Comparison of ENCODE assay signal across 8 cellular contexts in the genomic region with DNA sequence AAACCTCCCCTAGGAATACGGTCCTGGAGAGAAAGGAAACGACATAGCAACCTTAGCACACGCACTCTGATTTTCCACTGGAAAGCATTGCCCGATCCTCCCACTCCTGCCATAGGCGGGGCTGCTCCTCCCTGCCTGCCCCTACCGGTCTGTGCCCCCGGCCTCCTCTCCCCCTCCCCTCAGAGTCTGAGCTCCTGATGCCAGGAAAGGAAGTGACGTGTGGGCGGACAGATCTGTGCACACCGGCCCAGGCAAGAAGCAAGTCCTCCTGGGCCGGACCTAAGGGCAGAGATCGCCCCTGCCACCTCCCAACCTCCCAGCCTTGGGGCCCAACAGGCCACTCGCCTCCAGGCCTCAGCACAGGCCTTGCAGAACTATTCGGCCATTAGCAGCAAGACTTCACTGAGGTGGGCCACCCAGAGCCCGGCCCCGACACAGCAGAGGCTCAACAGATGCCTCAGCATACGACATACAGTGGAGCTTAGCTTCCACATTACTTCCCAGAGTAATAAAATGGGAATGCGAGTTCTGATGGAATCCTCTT. TPM values are rescaled to one million over a fixed set of nuclear protein-coding genes. Genes with fewer than 3 reads are reported as not detected.
A peak's percentile ranks its signal among the peaks of the same experiment; 100 is the strongest.
DNase-seq lines count a peak whose midpoint lies in the region; ATAC-seq and TF ChIP-seq lines count a peak whose summit lies in the region.

No MANE protein-coding gene starts in this region.

- peaks cover 26 to 59% (median 44%) of the 10 kb centered on the region in 4 donors for H3K4me1 ChIP-seq in transverse colon

- in situ Hi-C loops in transverse colon (cut with MboI; ENCODE audit: low pct_ligation_motif_present in 1 of 4, low pct_unique_long_range_greater_than_20kb in 1 of 4, low sequenced_read_pairs in 3 of 4) = no loop called here

- WGBS in transverse colon (ENCODE audit: low coverage in 1 of 2), 2 donors = 65% methylated on average over 18 of the region's 18 CpGs; no CpG with 5 or more reads in 1 of the 2 donors

- TF ChIP-seq EP300 in transverse colon (IDR thresholded peaks at IDR 0.05; ENCODE audit: low read depth) = no peak

- H3K9me3 ChIP-seq in transverse colon = no peaks in the 10 kb centered on the region

- peak overlapping the region; percentile 91 for H3K27ac Mint-ChIP-seq in central memory CD8-positive, alpha-beta T cell (ENCODE audit: low read depth)

- no peaks in the 10 kb centered on the region for H3K27me3 ChIP-seq in transverse colon

- no peaks in the 10 kb centered on the region for H3K27me3 Mint-ChIP-seq in central memory CD8-positive, alpha-beta T cell

- H3K27ac ChIP-seq in transverse colon = peak overlapping the region; percentile 73 to 100 (median 96)

- peaks cover 0 to 8% (median 0%) of the 10 kb centered on the region in 4 donors for H3K36me3 ChIP-seq in transverse colon

- intact Hi-C loops in transverse colon (cut with DNase I; ENCODE audit: low total_unique reads) = no loop called here

- no peak for TF ChIP-seq CTCF in transverse colon (IDR thresholded peaks at IDR 0.05)

- H3K4me3 ChIP-seq in transverse colon = no peak overlapping the region

- peaks cover 48% of the 10 kb centered on the region for H3K4me1 Mint-ChIP-seq in central memory CD8-positive, alpha-beta T cell

- no peak for TF ChIP-seq POLR2A in transverse colon (IDR thresholded peaks at IDR 0.05)

- peak overlapping the region; percentile 66 for H3K4me3 Mint-ChIP-seq in central memory CD8-positive, alpha-beta T cell

- no peaks in the 10 kb centered on the region for H3K9me3 Mint-ChIP-seq in central memory CD8-positive, alpha-beta T cell

- peak; percentile 20 for DNase-seq in activated T-cell treated with anti-CD3 and anti-CD28 coated beads, Interleukin-2, amount 50 U/mL, for 1 hour
- DNase-seq in activated T-cell treated with anti-CD3 and anti-CD28 coated beads for 4 hours (no peak), lung microvascular endothelial cell (ENCODE audit: low read depth in 2 of 2) (peak; percentile 33 to 85), transverse colon (peak; percentile 16)
- no peak for DNase-seq in central memory CD8-positive, alpha-beta T cell (ENCODE audit: low spot score in 2 of 2)
- DNase-seq in effector CD4-positive, alpha-beta T cell = no peak

- H3K36me3 Mint-ChIP-seq in central memory CD8-positive, alpha-beta T cell (ENCODE audit: insufficient read depth) = peaks cover 43% of the 10 kb centered on the region

- ATAC-seq in central memory CD8-positive, alpha-beta T cell (replicated peaks; ENCODE audit: extremely low read depth, poor library complexity, severe bottlenecking) = no peak
- ATAC-seq in GM19463 (IDR thresholded peaks at IDR 0.05; ENCODE audit: unreplicated experiment) (no peak), GM18907 (IDR thresholded peaks at IDR 0.05; ENCODE audit: unreplicated experiment) (no peak)

RNA-seq across cellular contexts. Expression of a gene that starts 7.2 kb away (rescaled TPM):
- 34.7 and 37.5 TPM in 2 replicates for total RNA-seq in lung microvascular endothelial cell
- 10 to 100 TPM; 29.5 to 67.7 (median 38.5) TPM for total RNA-seq in transverse colon

RNA-seq across cellular contexts. Expression of a gene that starts 30.9 kb away (rescaled TPM):
- total RNA-seq in lung microvascular endothelial cell (49.3 and 72.8 TPM in 2 replicates), transverse colon (100 to 1,000 TPM in 2 of 4 donors, 10 to 100 TPM in 2; 16.3 to 105 (median 88.2) TPM)

RNA-seq across cellular contexts. Expression of a gene that starts 57.0 kb away (rescaled TPM):
- total RNA-seq in lung microvascular endothelial cell (not detected in 2 replicates), transverse colon (100 to 1,000 TPM; 133 to 618 (median 157) TPM)

Comparison
In these comparisons a context has a peak if more than half of its experiments do, and no peak if none do; other contexts are left out.
1. DNase-seq: peak in activated T-cell treated with anti-CD3 and anti-CD28 coated beads, Interleukin-2, amount 50 U/mL, for 1 hour (single experiment), lung microvascular endothelial cell (2 of 2) and transverse colon (single experiment); none in activated T-cell treated with anti-CD3 and anti-CD28 coated beads for 4 hours (single experiment), central memory CD8-positive, alpha-beta T cell (0 of 2) and effector CD4-positive, alpha-beta T cell (single experiment).
2. RNA of a gene that starts 57.0 kb away (total RNA-seq): 133 to 618 TPM in transverse colon; not detected in lung microvascular endothelial cell; every median in the first group is over 100 times any median in the second.